In the genomic region with DNA sequence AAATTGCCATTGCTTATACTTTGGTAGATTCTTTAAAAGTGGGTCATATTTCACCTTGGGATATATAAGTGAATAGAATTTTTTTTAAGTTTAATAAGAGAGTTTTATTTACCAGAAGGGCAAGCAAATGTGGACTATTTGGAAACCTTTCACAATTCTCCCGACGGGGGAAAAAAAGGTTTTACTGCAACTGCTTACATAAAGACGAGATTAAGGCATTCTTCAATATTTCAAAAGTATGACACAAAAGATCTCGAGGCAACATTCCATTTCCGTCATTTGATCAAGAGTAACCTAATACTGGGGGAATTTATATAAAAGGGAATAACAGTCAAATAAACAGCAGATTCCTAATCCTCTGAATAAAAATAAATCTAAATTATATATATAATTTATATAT, we compare ENCODE assay signal across 8 cellular contexts.
"Had no signal": no experiment of that assay in that cellular context is flagged by ENCODE, and none has a peak within 500 bp of the region (broad histone marks: within the 10 kb centered on the region; RNA-seq: fewer than 3 reads in every experiment).

No MANE protein-coding gene starts in this region.

- H3K27ac Mint-ChIP-seq: HFFc6 had no signal

- H3K4me3 Mint-ChIP-seq: GM23338, H9, HFFc6 had no signal

- H3K4me3 ChIP-seq: GM23248, GM23338, HAP-1 had no signal

- H3K9me3 Mint-ChIP-seq: GM23338, H9, HFFc6 had no signal

- DNase-seq: GM23248, GOT3, H7, H9, HCEC 1CT, HFFc6 had no signal
